28 cellular contexts compared by ENCODE assay signal in the genomic region with DNA sequence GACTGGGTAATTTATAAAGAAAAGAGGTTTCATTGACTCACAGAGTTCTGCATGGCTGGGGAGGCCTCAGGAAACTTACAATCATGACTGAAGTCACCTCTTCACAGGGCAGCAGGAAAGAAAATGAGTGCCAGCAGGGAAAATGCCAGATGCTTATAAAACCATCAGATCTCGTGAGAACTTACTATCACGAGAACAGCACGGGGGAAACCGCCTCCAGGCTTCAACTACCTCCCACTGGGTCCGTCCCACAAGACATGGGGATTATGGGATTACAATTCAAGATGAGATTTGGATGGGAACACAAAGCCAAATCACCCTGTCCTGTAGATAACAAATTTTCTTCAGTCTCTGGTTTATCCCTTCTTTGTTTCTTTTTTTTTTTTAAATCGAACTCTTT.
"Had no signal": no experiment of that assay in that cellular context is flagged by ENCODE, and none has a peak within 500 bp of the region (broad histone marks: within the 10 kb centered on the region; RNA-seq: fewer than 3 reads in every experiment).

No MANE protein-coding gene starts in this region.

- H3K9me3 ChIP-seq: colonic mucosa, gastrocnemius medialis, psoas muscle, testis, tibial artery had no signal

- H3K36me3 Mint-ChIP-seq: type B pancreatic cell had no signal

- H3K4me3 Mint-ChIP-seq: dendritic cell treated with granulocyte-macrophage colony-stimulating factor and Interleukin-4, amounts not matched to agents 40 ng/mL and 50 ng/mL, for 4 days; endodermal cell; naive thymus-derived CD4-positive, alpha-beta T cell; nephron; stimulated activated memory B cell treated with anti-CD40 and anti-IgM and Interleukin-4, amounts not matched to agents 10 μg/mL and 1 μg/mL and 100 μg/mL, for 72 hours; type B pancreatic cell had no signal

- H3K4me3 ChIP-seq: colonic mucosa, gastrocnemius medialis, psoas muscle, skin epidermis, spleen, testis, tibial artery had no signal

- ATAC-seq: esophagus mucosa; gastrocnemius medialis; left lobe of liver; naive thymus-derived CD4-positive, alpha-beta T cell; psoas muscle; right cardiac atrium; stimulated activated memory B cell treated with anti-CD40 and anti-IgM and Interleukin-4, amounts not matched to agents 10 μg/mL and 1 μg/mL and 100 μg/mL, for 72 hours; stimulated activated naive CD8-positive, alpha-beta T cell treated with anti-CD3 and anti-CD28 coated beads, Interleukin-15, Interleukin-2, amounts not matched to agents 100 U/mL and 50 U/mL, for 24 hours had no signal

- H3K4me1 Mint-ChIP-seq: endodermal cell; naive thymus-derived CD4-positive, alpha-beta T cell; nephron; stimulated activated memory B cell treated with anti-CD40 and anti-IgM and Interleukin-4, amounts not matched to agents 10 μg/mL and 1 μg/mL and 100 μg/mL, for 72 hours had no signal

- H3K36me3 ChIP-seq: colonic mucosa, gastrocnemius medialis, tibial artery had no signal

- H3K9me3 Mint-ChIP-seq: endodermal cell; naive thymus-derived CD4-positive, alpha-beta T cell; nephron; type B pancreatic cell had no signal

- H3K27ac ChIP-seq: colonic mucosa, epithelial cell of prostate, gastrocnemius medialis, psoas muscle, skin epidermis, spleen, testis, tibial artery had no signal

- H3K27me3 Mint-ChIP-seq: dendritic cell treated with granulocyte-macrophage colony-stimulating factor and Interleukin-4, amounts not matched to agents 40 ng/mL and 50 ng/mL, for 4 days; naive thymus-derived CD4-positive, alpha-beta T cell; stimulated activated memory B cell treated with anti-CD40 and anti-IgM and Interleukin-4, amounts not matched to agents 10 μg/mL and 1 μg/mL and 100 μg/mL, for 72 hours had no signal

- H3K4me1 ChIP-seq: colonic mucosa, gastrocnemius medialis, psoas muscle, spleen, testis, tibial artery had no signal

- H3K27me3 ChIP-seq: colonic mucosa, gastrocnemius medialis, spleen, testis, tibial artery had no signal

- DNase-seq: colonic mucosa; effector CD8-positive, alpha-beta T cell; endodermal cell; foreskin fibroblast; gastrocnemius medialis; head of caudate nucleus; kidney; mesenchymal stem cell; midbrain; naive thymus-derived CD4-positive, alpha-beta T cell; nucleus accumbens; posterior cingulate gyrus; psoas muscle; right cardiac atrium; spleen; stimulated activated CD4-positive, alpha-beta T cell treated with anti-CD3 and anti-CD28 coated beads, Interleukin-4, amount 100 ng/mL, for 4 hours; stimulated activated naive CD8-positive, alpha-beta T cell treated with anti-CD3 and anti-CD28 coated beads, Interleukin-15, Interleukin-2, amounts not matched to agents 100 U/mL and 50 U/mL, for 24 hours; substantia nigra; testis; tibial artery had no signal

- H3K27ac Mint-ChIP-seq: dendritic cell treated with granulocyte-macrophage colony-stimulating factor and Interleukin-4, amounts not matched to agents 40 ng/mL and 50 ng/mL, for 4 days; endodermal cell; naive thymus-derived CD4-positive, alpha-beta T cell; nephron; stimulated activated memory B cell treated with anti-CD40 and anti-IgM and Interleukin-4, amounts not matched to agents 10 μg/mL and 1 μg/mL and 100 μg/mL, for 72 hours; type B pancreatic cell had no signal
